ENCODE assay signal across 10 cellular contexts in genomic region chr9:16289639-16290038, GRCh38.
DNase-seq lines count a peak whose midpoint lies in the region; ATAC-seq and TF ChIP-seq lines count a peak whose summit lies in the region.
"Had no signal": no experiment of that assay in that cellular context is flagged by ENCODE, and none has a peak within 500 bp of the region (broad histone marks: within the 10 kb centered on the region; RNA-seq: fewer than 3 reads in every experiment).

No MANE protein-coding gene starts in this region.

- ATAC-seq in GM19438 (IDR thresholded peaks at IDR 0.05; ENCODE audit: low read depth, unreplicated experiment) (peak; percentile 60), HG03135 (IDR thresholded peaks at IDR 0.05; ENCODE audit: unreplicated experiment) (peak; percentile 76), HG03432 (IDR thresholded peaks at IDR 0.05; ENCODE audit: unreplicated experiment) (no peak)

- peak overlapping the region; percentile 22 for H3K4me3 ChIP-seq in adipocyte (ENCODE audit: low read length)
- no peak overlapping the region for H3K4me3 ChIP-seq in lower leg skin (ENCODE audit: low read depth, poor library complexity, severe bottlenecking)
- H3K4me3 ChIP-seq: HAP-1 had no signal

- intact Hi-C loops in posterior cingulate gyrus (cut with DNase I): loop anchor here (10.0 kb wide), 1 partner anchor 55 kb away; no protein-coding TSS in a partner anchor
- intact Hi-C loops in lower leg skin (cut with DNase I; ENCODE audit: low total_unique reads): loop anchor here (5.0 kb wide), 1 partner anchor 1522 kb away; no protein-coding TSS in a partner anchor

- 82 to 86% methylated on average over 3 of the region's 3 CpGs for WGBS in lower leg skin, 2 donors

- no peaks in the 10 kb centered on the region for H3K27me3 ChIP-seq in adipocyte (replicated peaks; ENCODE audit: control insufficient read depth, insufficient read depth, low read length)

- DNase-seq in adipocyte (ENCODE audit: low read depth): peak; percentile 37
- peak; percentile 9 for DNase-seq in pons (ENCODE audit: low spot score)
- no peak for DNase-seq in posterior cingulate gyrus
- DNase-seq in lower leg skin (ENCODE audit: low spot score in 2 of 2): no peak
- DNase-seq: NCI-H446, retina had no signal

- peaks cover 23% of the 10 kb centered on the region for H3K4me1 ChIP-seq in adipocyte (ENCODE audit: control insufficient read depth, insufficient read depth, low read length)
- H3K4me1 ChIP-seq: HAP-1 had no signal

- TF ChIP-seq POLR2A in lower leg skin (IDR thresholded peaks at IDR 0.05): no peak

- H3K36me3 ChIP-seq in adipocyte (ENCODE audit: control insufficient read depth, insufficient read depth, low read length, severe bottlenecking): no peaks in the 10 kb centered on the region
- H3K36me3 ChIP-seq: HAP-1 had no signal

- TF ChIP-seq CTCF in lower leg skin (IDR thresholded peaks at IDR 0.05): no peak

- H3K9me3 ChIP-seq in adipocyte (ENCODE audit: control insufficient read depth, low read length): peaks cover 4% of the 10 kb centered on the region
- H3K9me3 ChIP-seq: HAP-1 had no signal

- no peak overlapping the region for H3K9ac ChIP-seq in adipocyte (ENCODE audit: low read length)

Comparison
In these comparisons a context has a peak if more than half of its experiments do, and no peak if none do; other contexts are left out.
1. DNase-seq: peak in adipocyte (single experiment) and pons (single experiment); none in posterior cingulate gyrus (0 of 10) and lower leg skin (0 of 2).